In genomic region chr9:114395196-114395595, GRCh38 we compare ENCODE assay signal across 10 cellular contexts. TPM values are rescaled to one million over a fixed set of nuclear protein-coding genes. Genes with fewer than 3 reads are reported as not detected.
DNase-seq lines count a peak whose midpoint lies in the region; ATAC-seq lines count a peak whose summit lies in the region.
"Had no signal": no experiment of that assay in that cellular context is flagged by ENCODE, and none has a peak within 500 bp of the region (broad histone marks: within the 10 kb centered on the region; RNA-seq: fewer than 3 reads in every experiment).

No MANE protein-coding gene starts in this region.

- no peak overlapping the region for H4K8ac ChIP-seq in trophoblast cell (ENCODE audit: low read depth, low read length)

- no peaks in the 10 kb centered on the region for H3K27me3 ChIP-seq in CD8-positive, alpha-beta memory T cell (ENCODE audit: insufficient read depth, low read length, poor library complexity, severe bottlenecking)
- H3K27me3 ChIP-seq in NT2/D1 (ENCODE audit: insufficient read depth, insufficient read length) (no peaks in the 10 kb centered on the region), duodenal mucosa (ENCODE audit: control insufficient read depth in 1 of 2, insufficient read depth in 2 of 2, low read length in 2 of 2) (no peaks in the 10 kb centered on the region), trophoblast cell (ENCODE audit: insufficient read depth, low read length) (no peaks in the 10 kb centered on the region)

- no peaks in the 10 kb centered on the region for H3K9me3 ChIP-seq in CD8-positive, alpha-beta memory T cell (ENCODE audit: low read length)
- H3K9me3 ChIP-seq in NT2/D1 (ENCODE audit: insufficient read depth, low read length) (no peaks in the 10 kb centered on the region), duodenal mucosa (ENCODE audit: control insufficient read depth in 1 of 2, low read length in 2 of 2) (no peaks in the 10 kb centered on the region), trophoblast cell (ENCODE audit: insufficient read depth, low read depth, low read length) (no peaks in the 10 kb centered on the region)

- H3K4me2 ChIP-seq in trophoblast cell (ENCODE audit: low read length): peak overlapping the region; percentile 26
- H3K4me2 ChIP-seq: smooth muscle cell had no signal

- no peak overlapping the region for H3K4ac ChIP-seq in trophoblast cell (ENCODE audit: low read depth, low read length)

- DNase-seq in CD8-positive, alpha-beta memory T cell: no peak
- no peak for DNase-seq in NT2/D1 (ENCODE audit: low read depth, low spot score)
- no peak for DNase-seq in trophoblast cell
- DNase-seq in NCI-H2196 treated with DMSO at 0.1 percent for 48 hours (lab: John Stamatoyannopoulos, UW; ENCODE audit: unreplicated experiment): no peak
- DNase-seq in COR-L47 (lab: John Stamatoyannopoulos, UW): no peak
- DNase-seq: left cardiac atrium had no signal

- H2AFZ ChIP-seq in trophoblast cell (ENCODE audit: insufficient read depth, low read length, poor library complexity): no peak overlapping the region

- H2AK5ac ChIP-seq in trophoblast cell (ENCODE audit: low read length): no peak overlapping the region

- H3K27ac ChIP-seq in CD8-positive, alpha-beta memory T cell (ENCODE audit: low read depth, low read length): no peak overlapping the region
- no peak overlapping the region for H3K27ac ChIP-seq in duodenal mucosa (ENCODE audit: low read depth, low read length)
- H3K27ac ChIP-seq in trophoblast cell (ENCODE audit: low read depth, low read length): peak overlapping the region; percentile 7

- CTCF ChIA-PET in CD8-positive, alpha-beta memory T cell (lab: Charles Lee): interaction anchor here (1.2 to 4.9 kb wide), 10 partner anchors 9 to 262 kb away, joined by 3 to 50 read pairs (median 5); partner anchors contain the start of genes AKNA and TEX53

- no peak overlapping the region for H3K18ac ChIP-seq in trophoblast cell (ENCODE audit: low read length)

- no peak overlapping the region for H2BK5ac ChIP-seq in trophoblast cell (ENCODE audit: low read depth, low read length, poor library complexity)

- peak overlapping the region; percentile 76 to 100 (median 89) for H3K27ac Mint-ChIP-seq in CD8-positive, alpha-beta memory T cell

- H2BK12ac ChIP-seq in trophoblast cell (ENCODE audit: low read length): peak overlapping the region; percentile 25

- H4K91ac ChIP-seq in trophoblast cell (ENCODE audit: low read depth, low read length): no peak overlapping the region

- peaks cover 56 to 75% (median 69%) of the 10 kb centered on the region in 3 donors for H3K4me1 Mint-ChIP-seq in CD8-positive, alpha-beta memory T cell

- peak overlapping the region; percentile 61 for H3K9ac ChIP-seq in NT2/D1 (ENCODE audit: insufficient read length, low read depth)
- H3K9ac ChIP-seq in duodenal mucosa (ENCODE audit: low read depth in 1 of 2, low read length in 2 of 2): peak overlapping the region; percentile 16 to 20
- no peak overlapping the region for H3K9ac ChIP-seq in trophoblast cell (ENCODE audit: low read length)

- no CpG with 5 or more reads among the region's 6 CpGs for WGBS in trophoblast cell (ENCODE audit: extremely low coverage, insufficient coverage, insufficient read length)

- no peak overlapping the region for H3K14ac ChIP-seq in trophoblast cell (ENCODE audit: low read length)

- H3K36me3 ChIP-seq in CD8-positive, alpha-beta memory T cell (ENCODE audit: insufficient read depth, low read length): no peaks in the 10 kb centered on the region
- H3K36me3 ChIP-seq in NT2/D1 (ENCODE audit: insufficient read depth, insufficient read length, low read length) (no peaks in the 10 kb centered on the region), duodenal mucosa (ENCODE audit: control insufficient read depth in 1 of 2, insufficient read depth in 2 of 2, low read length in 2 of 2) (no peaks in the 10 kb centered on the region), trophoblast cell (ENCODE audit: control insufficient read depth in 1 of 2, insufficient read depth in 2 of 2, low read length in 2 of 2) (no peaks in the 10 kb centered on the region)

- POLR2A ChIA-PET in CD8-positive, alpha-beta memory T cell (lab: Charles Lee): interaction anchor here (0.7 to 2.0 kb wide), 5 partner anchors 8 to 193 kb away, joined by 3 to 8 read pairs (median 5); partner anchors contain the start of genes AKNA and ATP6V1G1

- H4K12ac ChIP-seq in trophoblast cell (ENCODE audit: low read depth, low read length): no peak overlapping the region

- peaks cover 2% of the 10 kb centered on the region for H3K79me2 ChIP-seq in trophoblast cell (ENCODE audit: control insufficient read depth, insufficient read depth, low read length, poor library complexity)

- peaks cover 0 to 46% (median 5%) of the 10 kb centered on the region in 3 donors for H3K36me3 Mint-ChIP-seq in CD8-positive, alpha-beta memory T cell

- H3K23ac ChIP-seq in trophoblast cell (ENCODE audit: low read length): no peak overlapping the region

- H3K4me3 Mint-ChIP-seq in CD8-positive, alpha-beta memory T cell: peak overlapping the region; percentile 63 to 99 (median 75)

- H3K9me3 Mint-ChIP-seq in CD8-positive, alpha-beta memory T cell: no peaks in the 10 kb centered on the region

- H3K27me3 Mint-ChIP-seq in CD8-positive, alpha-beta memory T cell: peaks cover 0 to 2% of the 10 kb centered on the region in 2 donors

- peaks cover 72% of the 10 kb centered on the region for H3K4me1 ChIP-seq in CD8-positive, alpha-beta memory T cell (ENCODE audit: insufficient read depth, low read length)
- H3K4me1 ChIP-seq in NT2/D1 (ENCODE audit: insufficient read depth, insufficient read length) (peaks cover 9% of the 10 kb centered on the region), duodenal mucosa (ENCODE audit: control insufficient read depth in 1 of 2, insufficient read depth in 2 of 2, low read length in 2 of 2) (peaks cover 41 to 48% of the 10 kb centered on the region in 2 donors), trophoblast cell (ENCODE audit: control insufficient read depth in 1 of 2, insufficient read depth in 2 of 2, low read length in 2 of 2) (peaks cover 14% of the 10 kb centered on the region in 2 experiments)

- peaks cover 10% of the 10 kb centered on the region for H3K79me1 ChIP-seq in trophoblast cell (ENCODE audit: low read length)

- ATAC-seq in HG03432 (IDR thresholded peaks at IDR 0.05; ENCODE audit: unreplicated experiment) (no peak), HG03469 (IDR thresholded peaks at IDR 0.05; ENCODE audit: unreplicated experiment) (no peak)
- ATAC-seq: left cardiac atrium had no signal

- no peak overlapping the region for H3K4me3 ChIP-seq in CD8-positive, alpha-beta memory T cell (ENCODE audit: low read length)
- H3K4me3 ChIP-seq in NT2/D1 (ENCODE audit: insufficient read length, low read depth) (no peak overlapping the region), duodenal mucosa (ENCODE audit: low read depth in 1 of 2, low read length in 2 of 2) (peak overlapping the region in 1 of 2 donors; percentile 9), trophoblast cell (ENCODE audit: low read depth, low read length) (no peak overlapping the region)
- H3K4me3 ChIP-seq: smooth muscle cell had no signal

- H2BK120ac ChIP-seq in trophoblast cell (ENCODE audit: insufficient read depth, low read length, poor library complexity): no peak overlapping the region

RNA-seq across cellular contexts. Expression of gene AKNA, which starts 7.4 kb away (rescaled TPM):
- 100 to 1,000 TPM; 126 TPM for total RNA-seq in CD8-positive, alpha-beta memory T cell
- 45.6 TPM for polyA plus RNA-seq in CD8-positive, alpha-beta memory T cell
- 14.4 and 16.0 TPM in 2 replicates for polyA plus RNA-seq in trophoblast cell (2013)
